In genomic region chr6:145028144-145028818, GRCh38 we compare ENCODE assay signal across 8 cellular contexts.
A peak's percentile ranks its signal among the peaks of the same experiment; 100 is the strongest.
DNase-seq lines count a peak whose midpoint lies in the region; ATAC-seq and TF ChIP-seq lines count a peak whose summit lies in the region.

No MANE protein-coding gene starts in this region.

- POLR2A ChIA-PET in Panc1 (lab: Charles Lee): no interaction called here

- H2AFZ ChIP-seq in fibroblast of lung (ENCODE audit: low read length): no peak overlapping the region

- no peak for TF ChIP-seq POLR2A in prostate gland (IDR thresholded peaks at IDR 0.05)

- CTCF ChIA-PET in Panc1 (lab: Charles Lee): no interaction called here

- 30% methylated on average over 4 of the region's 4 CpGs for WGBS in prostate gland

- H3K4me2 ChIP-seq in DOHH2 (ENCODE audit: low read length): no peak overlapping the region
- H3K4me2 ChIP-seq in fibroblast of lung (ENCODE audit: extremely low read depth, insufficient read depth, low read length): no peak overlapping the region

- DNase-seq in Panc1 (ENCODE audit: low read depth, low spot score) (peak; percentile 48), fibroblast of lung (ENCODE audit: low read depth in 2 of 2) (peak in 1 of 2 donors; percentile 51), prostate gland (ENCODE audit: low spot score) (peak; percentile 33)
- DNase-seq in effector CD8-positive, alpha-beta T cell (lab: John Stamatoyannopoulos, UW): no peak
- no peak for DNase-seq in stimulated activated CD4-positive, alpha-beta T cell treated with anti-CD3 and anti-CD28 coated beads, Interleukin-4, amount 100 ng/mL, for 1 hour

- no peaks in the 10 kb centered on the region for H3K4me1 ChIP-seq in DOHH2 (ENCODE audit: control insufficient read depth, low read length)
- H3K4me1 ChIP-seq in Panc1 (ENCODE audit: control insufficient read depth, insufficient read depth, low read length): no peaks in the 10 kb centered on the region
- H3K4me1 ChIP-seq in fibroblast of lung (ENCODE audit: control insufficient read depth, extremely low read depth, insufficient read depth, low read length): peaks cover 3% of the 10 kb centered on the region
- no peaks in the 10 kb centered on the region for H3K4me1 ChIP-seq in prostate gland (replicated peaks)

- TF ChIP-seq CTCF in DOHH2 (IDR thresholded peaks at IDR 0.05; ENCODE audit: low read depth, low read length, poor library complexity, severe bottlenecking) (peak; percentile 60), Panc1 (IDR thresholded peaks at IDR 0.05) (peak; percentile 68; the same call in 1 of the 2 replicates), fibroblast of lung (conservative IDR thresholded peaks at IDR 0.05 in 1 of 2, IDR thresholded peaks at IDR 0.05 in 1 of 2; ENCODE audit: low read depth in 1 of 2, low read length in 2 of 2) (peak; percentile 43 to 65), prostate gland (IDR thresholded peaks at IDR 0.05) (peak; percentile 24 to 63 (median 46))

- BruUV-seq in Panc1 (replicated peaks; lab: Mats Ljungman, UMichigan): no TSS peak

- ATAC-seq in GM19372 (IDR thresholded peaks at IDR 0.05; ENCODE audit: low read depth, unreplicated experiment): peak; percentile 78
- peak; percentile 79 for ATAC-seq in HG03558 (IDR thresholded peaks at IDR 0.05; ENCODE audit: extremely low read depth, unreplicated experiment)
- ATAC-seq in Panc1: peak; percentile 93

- H3F3A ChIP-seq in DOHH2 (ENCODE audit: control insufficient read depth, insufficient read depth): no peaks in the 10 kb centered on the region

- no peaks in the 10 kb centered on the region for H3K9me2 ChIP-seq in DOHH2 (replicated peaks; ENCODE audit: control insufficient read depth, low read length)

- H3K27ac ChIP-seq in DOHH2 (ENCODE audit: low read depth, low read length): no peak overlapping the region
- no peak overlapping the region for H3K27ac ChIP-seq in Panc1 (ENCODE audit: low read length)
- H3K27ac ChIP-seq in fibroblast of lung (ENCODE audit: insufficient read depth, low read length): no peak overlapping the region
- H3K27ac ChIP-seq in prostate gland: no peak overlapping the region

- H3K36me3 ChIP-seq in DOHH2 (ENCODE audit: control insufficient read depth, low read length): no peaks in the 10 kb centered on the region
- no peaks in the 10 kb centered on the region for H3K36me3 ChIP-seq in Panc1 (ENCODE audit: control insufficient read depth, insufficient read depth, low read length)
- H3K36me3 ChIP-seq in fibroblast of lung (ENCODE audit: control insufficient read depth, insufficient read depth, low read length): no peaks in the 10 kb centered on the region
- no peaks in the 10 kb centered on the region for H3K36me3 ChIP-seq in prostate gland

- intact Hi-C loops in Panc1 (cut with micrococcal nuclease; ENCODE audit: unreplicated experiment): loop anchor here (5.0 to 10.0 kb wide), 2 partner anchors 187 to 441 kb away; no protein-coding TSS in a partner anchor
- intact Hi-C loops in prostate gland (cut with DNase I): no loop called here

- H3K9me3 ChIP-seq in DOHH2 (ENCODE audit: control insufficient read depth, insufficient read depth, low read length) (no peaks in the 10 kb centered on the region), Panc1 (ENCODE audit: control insufficient read depth, insufficient read depth, low read depth, low read length) (no peaks in the 10 kb centered on the region), fibroblast of lung (ENCODE audit: control insufficient read depth, insufficient read depth, low read depth, low read length) (no peaks in the 10 kb centered on the region), prostate gland (no peaks in the 10 kb centered on the region)

- H3K27me3 ChIP-seq in DOHH2 (ENCODE audit: control insufficient read depth, low read length): no peaks in the 10 kb centered on the region
- H3K27me3 ChIP-seq in Panc1 (ENCODE audit: control insufficient read depth, insufficient read depth, low read length): no peaks in the 10 kb centered on the region
- H3K27me3 ChIP-seq in fibroblast of lung (ENCODE audit: control insufficient read depth, insufficient read depth, low read length): no peaks in the 10 kb centered on the region
- H3K27me3 ChIP-seq in prostate gland (replicated peaks; ENCODE audit: insufficient read depth): no peaks in the 10 kb centered on the region

- no peak overlapping the region for H3K4me3 ChIP-seq in DOHH2 (ENCODE audit: low read length)
- no peak overlapping the region for H3K4me3 ChIP-seq in Panc1 (ENCODE audit: low read depth in 2 of 2, low read length in 2 of 2)
- H3K4me3 ChIP-seq in fibroblast of lung (replicated peaks in 1 of 4; ENCODE audit: control extremely low read depth in 1 of 4, insufficient read depth in 1 of 4, low read depth in 3 of 4, low read length in 4 of 4): no peak overlapping the region
- no peak overlapping the region for H3K4me3 ChIP-seq in prostate gland

- in situ Hi-C loops in Panc1 (cut with HindIII; ENCODE audit: low pct_unique_long_range_greater_than_20kb, low sequenced_read_pairs): no loop called here

- H4K20me1 ChIP-seq in DOHH2 (ENCODE audit: control insufficient read depth, insufficient read depth, low read depth, low read length) (no peaks in the 10 kb centered on the region), fibroblast of lung (ENCODE audit: control insufficient read depth, extremely low read depth, insufficient read depth, low read length) (no peaks in the 10 kb centered on the region)

- no peak overlapping the region for H3K9ac ChIP-seq in fibroblast of lung (ENCODE audit: insufficient read depth, low read length)

- H3K79me2 ChIP-seq in DOHH2 (ENCODE audit: control insufficient read depth, low read length) (no peaks in the 10 kb centered on the region), fibroblast of lung (ENCODE audit: control insufficient read depth, insufficient read depth, low read length) (no peaks in the 10 kb centered on the region)

Comparison
In these comparisons a context has a peak if more than half of its experiments do, and no peak if none do; other contexts are left out.
1. DNase-seq: peak in Panc1 (single experiment) and prostate gland (single experiment); none in effector CD8-positive, alpha-beta T cell (single experiment) and stimulated activated CD4-positive, alpha-beta T cell treated with anti-CD3 and anti-CD28 coated beads, Interleukin-4, amount 100 ng/mL, for 1 hour (single experiment).
2. Peak in every context shown above with its lines, with median percentiles within 50 percentile points of each other: CTCF ChIP-seq and ATAC-seq.